ENCODE assay signal across 8 cellular contexts in genomic region chr11:70755410-70756158, GRCh38.
DNase-seq lines count a peak whose midpoint lies in the region; ATAC-seq and TF ChIP-seq lines count a peak whose summit lies in the region.

No MANE protein-coding gene starts in this region.

- no peak overlapping the region for H3K9ac ChIP-seq in H9 (ENCODE audit: extremely low read depth, insufficient read length, low read length)

- peaks cover 10% of the 10 kb centered on the region for H3K9me3 ChIP-seq in H9 (ENCODE audit: control insufficient read depth, low read depth, low read length)

- peaks cover 10 to 13% of the 10 kb centered on the region in 2 experiments for H3K4me1 Mint-ChIP-seq in H9

- H3K14ac ChIP-seq in H9 (ENCODE audit: insufficient read depth, low read length) = no peak overlapping the region

- H3K18ac ChIP-seq in H9 (ENCODE audit: insufficient read length, low read depth, low read length) = no peak overlapping the region

- H3K9me3 Mint-ChIP-seq in H9 = peaks cover 20 to 23% of the 10 kb centered on the region in 2 experiments

- H3K36me3 Mint-ChIP-seq in H9 (ENCODE audit: insufficient read depth in 1 of 3, low read depth in 3 of 3) = peaks cover 13 to 23% (median 15%) of the 10 kb centered on the region in 3 experiments

- no peak overlapping the region for H4K91ac ChIP-seq in H9 (ENCODE audit: insufficient read length, low read depth, low read length)

- no peaks in the 10 kb centered on the region for H3K79me2 ChIP-seq in H9 (ENCODE audit: insufficient read depth, low read length)

- peak; percentile 97 for DNase-seq in AG20443 (ENCODE audit: low spot score)
- DNase-seq in H9 = peak; percentile 91
- peak; percentile 19 for DNase-seq in NCI-H446 treated with DMSO at 0.1 percent for 48 hours (lab: John Stamatoyannopoulos, UW)
- DNase-seq in activated CD4-positive, alpha-beta T cell treated with anti-CD3 and anti-CD28 coated beads for 24 hours (ENCODE audit: low read depth in 2 of 2) = peak; percentile 35 to 59
- DNase-seq in cerebellar cortex (ENCODE audit: low spot score) = peak; percentile 66
- peak; percentile 51 to 80 for DNase-seq in left colon
- DNase-seq in stimulated activated CD4-positive, alpha-beta T cell treated with anti-CD3 and anti-CD28 coated beads, Interleukin-2, amount 100 ng/mL, for 24 hours = peak; percentile 63 to 75

- WGBS in H9 (ENCODE audit: extremely low coverage, insufficient read length, low lambda C conversion rate) = no CpG with 5 or more reads among the region's 37 CpGs

- TF ChIP-seq CTCF in H9 (conservative IDR thresholded peaks at IDR 0.05) = peak; percentile 98

- H3K4me1 ChIP-seq in H9 (ENCODE audit: insufficient read depth, low read length) = no peaks in the 10 kb centered on the region; the same call in 1 of the 2 replicates

- no peak overlapping the region for H2BK20ac ChIP-seq in H9 (ENCODE audit: low read depth, low read length, poor library complexity, severe bottlenecking)

- H3K4ac ChIP-seq in H9 (ENCODE audit: low read depth, low read length) = no peak overlapping the region

- peak; percentile 99 for ATAC-seq in left colon
- no peak for ATAC-seq in HG03442 (IDR thresholded peaks at IDR 0.05; ENCODE audit: unreplicated experiment)

- 0 out of 7 replicates have a peak overlapping the region, but pooled peaks of 1 of the 3 experiments have one; percentile 40 for H3K27ac Mint-ChIP-seq in H9

- H3K23me2 ChIP-seq in H9 (ENCODE audit: insufficient read length, low read depth, low read length, poor library complexity, severe bottlenecking) = no peaks in the 10 kb centered on the region

- no peak overlapping the region for H3K27ac ChIP-seq in H9 (ENCODE audit: insufficient read length, low read depth, low read length)

- no peak overlapping the region for H2BK15ac ChIP-seq in H9 (ENCODE audit: low read depth, low read length)

- H2BK12ac ChIP-seq in H9 (ENCODE audit: insufficient read length, low read depth, low read length) = no peak overlapping the region

- no peaks in the 10 kb centered on the region for H3K79me1 ChIP-seq in H9 (ENCODE audit: insufficient read depth, low read depth, low read length, poor library complexity, severe bottlenecking)

- no peak overlapping the region for H4K8ac ChIP-seq in H9 (replicated peaks; ENCODE audit: insufficient read length, low read depth, low read length)

- H3T11ph ChIP-seq in H9 (ENCODE audit: low read length) = no peak overlapping the region

- H3K56ac ChIP-seq in H9 (ENCODE audit: insufficient read length, low read depth, low read length) = no peak overlapping the region

- no peak overlapping the region for H3K23ac ChIP-seq in H9 (ENCODE audit: insufficient read length, low read depth, low read length)

- no peak overlapping the region for H4K5ac ChIP-seq in H9 (ENCODE audit: insufficient read length, low read depth, low read length)

- no peak overlapping the region for H2AFZ ChIP-seq in H9 (ENCODE audit: low read length)

- no peak overlapping the region for H3K4me3 Mint-ChIP-seq in H9

- no peak overlapping the region for H2BK120ac ChIP-seq in H9 (ENCODE audit: low read depth, low read length, poor library complexity, severe bottlenecking)

- H4K20me1 ChIP-seq in H9 (ENCODE audit: control insufficient read depth, insufficient read depth, insufficient read length) = no peaks in the 10 kb centered on the region

- no peak overlapping the region for H3K4me2 ChIP-seq in H9 (ENCODE audit: insufficient read depth, insufficient read length, low read length)

- H2AK5ac ChIP-seq in H9 (ENCODE audit: insufficient read length, low read length) = no peak overlapping the region

- no peaks in the 10 kb centered on the region for H3K27me3 ChIP-seq in H9 (ENCODE audit: insufficient read depth, low read length)

- H3K27me3 Mint-ChIP-seq in H9 (ENCODE audit: low read depth) = peaks cover 6% of the 10 kb centered on the region

- H2BK5ac ChIP-seq in H9 (ENCODE audit: insufficient read length, low read length) = no peak overlapping the region

- intact Hi-C loops in left colon (cut with DNase I, micrococcal nuclease) = loop anchor here (2.0 to 10.0 kb wide), 2 partner anchors 289 to 291 kb away; no protein-coding TSS in a partner anchor

Comparison
In these comparisons a context has a peak if more than half of its experiments do, and no peak if none do; other contexts are left out.
1. DNase-seq: peak in every context shown above with its lines; median percentile 97 in AG20443; 91 in H9; 69 in stimulated activated CD4-positive, alpha-beta T cell treated with anti-CD3 and anti-CD28 coated beads, Interleukin-2, amount 100 ng/mL, for 24 hours; 66 in cerebellar cortex; 66 in left colon; 47 in activated CD4-positive, alpha-beta T cell treated with anti-CD3 and anti-CD28 coated beads for 24 hours; 19 in NCI-H446 treated with DMSO at 0.1 percent for 48 hours.